1 cellular context compared by ENCODE assay signal in genomic region chr19:39408392-39409206, GRCh38.
TF ChIP-seq lines count a peak whose summit lies in the region.

No MANE protein-coding gene starts in this region.

TF ChIP-seq in GM12878, 131 proteins besides CTCF, POLR2A, EP300 and RAD21:
- peak; percentile 56 for TF ChIP-seq MLLT1 (IDR thresholded peaks at IDR 0.05)
- TF ChIP-seq CREM (IDR thresholded peaks at IDR 0.05; ENCODE audit: low read depth): no peak
- TF ChIP-seq POLR2AphosphoS2 (IDR thresholded peaks at IDR 0.05; ENCODE audit: low read depth, low read length): peak; percentile 84
- TF ChIP-seq RELB (IDR thresholded peaks at IDR 0.05; ENCODE audit: low read depth): 0 out of 2 replicates have a peak, but pooled peaks have one; percentile 8
- TF ChIP-seq NR2F1 (conservative IDR thresholded peaks at IDR 0.05): no peak
- peak; percentile 72 for TF ChIP-seq POLR2AphosphoS5 (IDR thresholded peaks at IDR 0.05; ENCODE audit: low read length)
- 0 out of 2 replicates have a peak, but pooled peaks have one; percentile 14 for TF ChIP-seq ZNF687 (IDR thresholded peaks at IDR 0.05)
- peak; percentile 37; the same call in 1 of the 2 replicates for TF ChIP-seq SMAD5 (IDR thresholded peaks at IDR 0.05; ENCODE audit: low read depth)
- peak; percentile 90 for TF ChIP-seq SMAD1 (IDR thresholded peaks at IDR 0.05; ENCODE audit: low read depth, partially characterized antibody)
- TF ChIP-seq MAX (IDR thresholded peaks at IDR 0.05; ENCODE audit: low read depth, low read length): no peak
- peak; percentile 83 for TF ChIP-seq HDAC6 (IDR thresholded peaks at IDR 0.05; ENCODE audit: unreplicated experiment)
